Comparison of ENCODE assay signal across 26 cellular contexts in the genomic region with DNA sequence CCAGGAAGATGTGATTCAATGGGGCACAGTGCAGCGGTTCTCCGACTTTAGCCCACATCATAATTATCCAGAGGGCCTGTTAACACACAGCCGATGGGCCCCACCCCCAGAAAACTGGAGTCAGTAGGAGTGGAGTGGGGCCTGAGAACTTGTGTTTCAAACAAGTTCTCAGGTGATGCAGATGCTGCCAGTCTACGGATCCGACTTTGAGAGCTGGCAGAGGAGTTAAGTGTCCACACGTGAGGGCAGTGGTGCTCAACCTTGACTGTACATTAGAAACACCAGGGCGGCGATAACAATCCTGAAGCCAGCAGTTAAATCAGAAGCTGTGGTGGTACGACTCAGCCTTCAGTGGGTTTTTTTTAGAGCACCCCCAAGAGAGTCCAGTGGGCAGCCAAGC.
DNase-seq lines count a peak whose midpoint lies in the region; ATAC-seq, FAIRE-seq and TF ChIP-seq lines count a peak whose summit lies in the region.
"Had no signal": no experiment of that assay in that cellular context is flagged by ENCODE, and none has a peak within 500 bp of the region (broad histone marks: within the 10 kb centered on the region; RNA-seq: fewer than 3 reads in every experiment).

No MANE protein-coding gene starts in this region.

- TF ChIP-seq EP300 in HepG2 (IDR thresholded peaks at IDR 0.05; ENCODE audit: low read depth in 2 of 2, low read length in 2 of 2) = no peak
- no peak for TF ChIP-seq EP300 in HepG2 (CRISPR knock-in tag; IDR thresholded peaks at IDR 0.05; ENCODE audit: borderline replicate concordance)

- 90% methylated on average over 2 of the region's 9 CpGs for WGBS in right lobe of liver (ENCODE audit: insufficient coverage, low coverage, low lambda C conversion rate, missing lambda C conversion rate)
- 81% methylated on average over 9 of the region's 9 CpGs for WGBS in HepG2 (ENCODE audit: low lambda C conversion rate)
- WGBS in pancreas, 2 donors = 91 to 92% methylated on average over 9 of the region's 9 CpGs

- no peaks in the 10 kb centered on the region for H3K79me2 ChIP-seq in HepG2 (ENCODE audit: insufficient read depth, low read length)

- ATAC-seq in right lobe of liver = no peak
- no peak for ATAC-seq in HepG2
- ATAC-seq in pancreas = no peak
- no peak for ATAC-seq in lower lobe of right lung
- ATAC-seq: activated CD4-positive, CD25-positive, alpha-beta regulatory T cell treated with anti-CD3 and anti-CD28 coated beads, Interleukin-2, amount 50 U/mL, for 24 hours; activated naive CD8-positive, alpha-beta T cell treated with anti-CD3 and anti-CD28 coated beads, Interleukin-2, amount 50 U/mL, for 24 hours; mucosa of descending colon; T-cell had no signal

- H2AFZ ChIP-seq in HepG2 (ENCODE audit: low read length) = no peak overlapping the region

- no peak for FAIRE-seq in HepG2 (lab: Jason Lieb, UNC)
- FAIRE-seq in pancreas (lab: Jason Lieb, UNC) = no peak
- FAIRE-seq: keratinocyte had no signal

- intact Hi-C loops in right lobe of liver (cut with DNase I) = no loop called here
- intact Hi-C loops in HepG2 (cut with micrococcal nuclease; ENCODE audit: unreplicated experiment) = no loop called here
- intact Hi-C loops in pancreas (cut with DNase I) = loop anchor here in 1 of 3 donors (10.0 kb wide), 1 partner anchor 95 kb away; a partner anchor contains a TSS
- intact Hi-C loops in lower lobe of right lung (cut with DNase I) = no loop called here

- H4K20me1 ChIP-seq in HepG2 (ENCODE audit: insufficient read depth, low read length) = no peaks in the 10 kb centered on the region

- H3K27me3 ChIP-seq in right lobe of liver (no peaks in the 10 kb centered on the region), HepG2 (ENCODE audit: control insufficient read depth in 1 of 2, insufficient read depth in 2 of 2, low read length in 2 of 2) (no peaks in the 10 kb centered on the region), duodenal mucosa (ENCODE audit: control insufficient read depth in 1 of 2, insufficient read depth in 2 of 2, low read length in 2 of 2) (no peaks in the 10 kb centered on the region), pancreas (no peaks in the 10 kb centered on the region), lower lobe of right lung (ENCODE audit: low read depth) (no peaks in the 10 kb centered on the region)
- H3K27me3 ChIP-seq: SJSA1, thyroid gland had no signal

- TF ChIP-seq RAD21 in HepG2 (CRISPR knock-in tag; IDR thresholded peaks at IDR 0.05) = no peak

- peaks cover 0 to 12% (median 0%) of the 10 kb centered on the region in 4 donors for H3K4me1 ChIP-seq in right lobe of liver
- peaks cover 25% of the 10 kb centered on the region for H3K4me1 ChIP-seq in HepG2 (ENCODE audit: insufficient read depth, low read length)
- peaks cover 19 to 23% of the 10 kb centered on the region in 2 donors for H3K4me1 ChIP-seq in duodenal mucosa (ENCODE audit: control insufficient read depth in 1 of 2, insufficient read depth in 2 of 2, low read length in 2 of 2)
- H3K4me1 ChIP-seq in pancreas = peaks cover 31 to 41% (median 35%) of the 10 kb centered on the region in 3 donors
- H3K4me1 ChIP-seq in lower lobe of right lung = peaks cover 20% of the 10 kb centered on the region
- H3K4me1 ChIP-seq: HAP-1 had no signal

- in situ Hi-C loops in HepG2 (cut with HindIII; ENCODE audit: extremely low pct_ligation_motif_present, low pct_unique_long_range_greater_than_20kb) = no loop called here

- H3K4me2 ChIP-seq in HepG2 (ENCODE audit: low read depth, low read length) = no peak overlapping the region

- no peak overlapping the region for H3K9ac ChIP-seq in HepG2 (ENCODE audit: insufficient read depth, low read depth, low read length)
- H3K9ac ChIP-seq in duodenal mucosa (ENCODE audit: low read depth in 1 of 2, low read length in 2 of 2) = no peak overlapping the region

- H3K4me3 ChIP-seq in right lobe of liver (no peak overlapping the region), HepG2 (replicated peaks in 1 of 3; ENCODE audit: insufficient read depth in 1 of 3, low read depth in 2 of 3, low read length in 3 of 3) (no peak overlapping the region), duodenal mucosa (ENCODE audit: low read depth in 1 of 2, low read length in 2 of 2) (no peak overlapping the region), pancreas (no peak overlapping the region), lower lobe of right lung (no peak overlapping the region)
- H3K4me3 ChIP-seq: HAP-1, lung, mucosa of descending colon, SJSA1, thyroid gland had no signal

- CTCF ChIA-PET in HepG2 (lab: Yijun Ruan, JAX; ENCODE audit: low intra/inter-chr PET ratio, low total read pairs) = no interaction called here

- no peaks in the 10 kb centered on the region for H3K36me3 ChIP-seq in right lobe of liver
- no peaks in the 10 kb centered on the region for H3K36me3 ChIP-seq in HepG2 (replicated peaks in 1 of 2; ENCODE audit: control insufficient read depth in 1 of 2, insufficient read depth in 2 of 2, low read length in 2 of 2)
- no peaks in the 10 kb centered on the region for H3K36me3 ChIP-seq in duodenal mucosa (ENCODE audit: control insufficient read depth in 1 of 2, insufficient read depth in 2 of 2, low read length in 2 of 2)
- no peaks in the 10 kb centered on the region for H3K36me3 ChIP-seq in pancreas
- H3K36me3 ChIP-seq in lower lobe of right lung = no peaks in the 10 kb centered on the region
- H3K36me3 ChIP-seq: HAP-1, SJSA1, thyroid gland had no signal

- H3K27ac ChIP-seq in right lobe of liver (peak overlapping the region in 2 of 3 donors; percentile 43 to 77), HepG2 (ENCODE audit: extremely low read length, insufficient read depth, low read length) (no peak overlapping the region), duodenal mucosa (ENCODE audit: low read depth, low read length) (peak overlapping the region; percentile 17), pancreas (peak overlapping the region; percentile 62 to 91 (median 80)), lower lobe of right lung (no peak overlapping the region)

- H3K9me3 ChIP-seq in right lobe of liver (no peaks in the 10 kb centered on the region), HepG2 (ENCODE audit: low read length) (peaks cover 21% of the 10 kb centered on the region), duodenal mucosa (ENCODE audit: control insufficient read depth in 1 of 2, low read length in 2 of 2) (peaks cover 0 to 5% of the 10 kb centered on the region in 2 donors), pancreas (no peaks in the 10 kb centered on the region), lower lobe of right lung (peaks cover 7% of the 10 kb centered on the region)
- H3K9me3 ChIP-seq: thyroid gland had no signal

- POLR2A ChIA-PET in HepG2 (lab: Yijun Ruan, JAX) = no interaction called here

- no peak for TF ChIP-seq CTCF in right lobe of liver (IDR thresholded peaks at IDR 0.05)
- no peak for TF ChIP-seq CTCF in HepG2 (CRISPR knock-in tag; IDR thresholded peaks at IDR 0.05)
- no peak for TF ChIP-seq CTCF in pancreas (IDR thresholded peaks at IDR 0.05)
- no peak for TF ChIP-seq CTCF in lower lobe of right lung (IDR thresholded peaks at IDR 0.05)

- no peak for DNase-seq in right lobe of liver
- no peak for DNase-seq in HepG2 (ENCODE audit: low spot score)
- DNase-seq in pancreas = no peak
- DNase-seq in lower lobe of right lung = no peak
- no peak for DNase-seq in SK-N-DZ (ENCODE audit: low spot score)
- DNase-seq in NCI-H1105 (lab: John Stamatoyannopoulos, UW) = no peak
- DNase-seq in HUDEP-2 (lab: John Stamatoyannopoulos, UW; ENCODE audit: unreplicated experiment in 76 of 76) = no peak
- DNase-seq: activated gamma-delta T cell; activated naive CD8-positive, alpha-beta T cell treated with anti-CD3 and anti-CD28 coated beads, Interleukin-2, amount 50 U/mL, for 24 hours; cerebellar nuclear complex; COR-L47; DMS79 treated with DMSO at 0.1 percent for 48 hours; effector CD4-positive, alpha-beta T cell; NCI-H1105 treated with DMSO at 0.1 percent for 48 hours; NCI-H2029 treated with DMSO at 0.1 percent for 48 hours; NCI-H526; NK-92 treated with Interleukin-12 subunit alpha and Interleukin-12 subunit beta, amount 100 ng/mL, for 24 hours; T-cell had no signal

- BruUV-seq in HepG2 (replicated peaks; lab: Mats Ljungman, UMichigan) = no TSS peak

- TF ChIP-seq POLR2A in right lobe of liver (IDR thresholded peaks at IDR 0.05) (no peak), HepG2 (IDR thresholded peaks at IDR 0.05; ENCODE audit: insufficient read depth in 1 of 2, low read depth in 2 of 2, low read length in 2 of 2) (no peak)

TF ChIP-seq in HepG2, 621 proteins besides CTCF, POLR2A, EP300 and RAD21:
- TF ChIP-seq PRPF4 (IDR thresholded peaks at IDR 0.05; ENCODE audit: low read depth, low read length, poor library complexity, severe bottlenecking) (no peak), ARNTL (CRISPR knock-in tag; IDR thresholded peaks at IDR 0.05) (no peak), ATF7-NPFF (CRISPR knock-in tag; IDR thresholded peaks at IDR 0.05; ENCODE audit: low read depth) (no peak), KDM4B (CRISPR knock-in tag; IDR thresholded peaks at IDR 0.05) (no peak), ZSCAN12 (CRISPR knock-in tag; IDR thresholded peaks at IDR 0.05) (no peak), ZNF615 (CRISPR knock-in tag; IDR thresholded peaks at IDR 0.05; ENCODE audit: borderline replicate concordance) (no peak), ERF (CRISPR knock-in tag; IDR thresholded peaks at IDR 0.05) (no peak)
- TF ChIP-seq, protein P1, sequence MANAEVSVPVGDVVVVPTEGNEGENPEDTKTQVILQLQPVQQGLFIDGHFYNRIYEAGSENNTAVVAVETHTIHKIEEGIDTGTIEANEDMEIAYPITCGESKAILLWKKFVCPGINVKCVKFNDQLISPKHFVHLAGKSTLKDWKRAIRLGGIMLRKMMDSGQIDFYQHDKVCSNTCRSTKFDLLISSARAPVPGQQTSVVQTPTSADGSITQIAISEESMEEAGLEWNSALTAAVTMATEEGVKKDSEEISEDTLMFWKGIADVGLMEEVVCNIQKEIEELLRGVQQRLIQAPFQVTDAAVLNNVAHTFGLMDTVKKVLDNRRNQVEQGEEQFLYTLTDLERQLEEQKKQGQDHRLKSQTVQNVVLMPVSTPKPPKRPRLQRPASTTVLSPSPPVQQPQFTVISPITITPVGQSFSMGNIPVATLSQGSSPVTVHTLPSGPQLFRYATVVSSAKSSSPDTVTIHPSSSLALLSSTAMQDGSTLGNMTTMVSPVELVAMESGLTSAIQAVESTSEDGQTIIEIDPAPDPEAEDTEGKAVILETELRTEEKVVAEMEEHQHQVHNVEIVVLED (CRISPR knock-in tag; IDR thresholded peaks at IDR 0.05; ENCODE audit: borderline replicate concordance) = no peak
- TF ChIP-seq, protein P2, sequence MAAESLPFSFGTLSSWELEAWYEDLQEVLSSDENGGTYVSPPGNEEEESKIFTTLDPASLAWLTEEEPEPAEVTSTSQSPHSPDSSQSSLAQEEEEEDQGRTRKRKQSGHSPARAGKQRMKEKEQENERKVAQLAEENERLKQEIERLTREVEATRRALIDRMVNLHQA (CRISPR knock-in tag; IDR thresholded peaks at IDR 0.05) = no peak
- TF ChIP-seq, protein P3, sequence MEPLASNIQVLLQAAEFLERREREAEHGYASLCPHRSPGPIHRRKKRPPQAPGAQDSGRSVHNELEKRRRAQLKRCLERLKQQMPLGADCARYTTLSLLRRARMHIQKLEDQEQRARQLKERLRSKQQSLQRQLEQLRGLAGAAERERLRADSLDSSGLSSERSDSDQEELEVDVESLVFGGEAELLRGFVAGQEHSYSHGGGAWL (CRISPR knock-in tag; IDR thresholded peaks at IDR 0.05) = no peak

Comparison
In these comparisons a context has a peak if more than half of its experiments do, and no peak if none do; other contexts are left out.
1. H3K27ac ChIP-seq: peak in right lobe of liver (2 of 3), duodenal mucosa (single experiment) and pancreas (4 of 4); none in HepG2 (single experiment) and lower lobe of right lung (single experiment).